Comparison of ENCODE assay signal across 21 cellular contexts in the genomic region with DNA sequence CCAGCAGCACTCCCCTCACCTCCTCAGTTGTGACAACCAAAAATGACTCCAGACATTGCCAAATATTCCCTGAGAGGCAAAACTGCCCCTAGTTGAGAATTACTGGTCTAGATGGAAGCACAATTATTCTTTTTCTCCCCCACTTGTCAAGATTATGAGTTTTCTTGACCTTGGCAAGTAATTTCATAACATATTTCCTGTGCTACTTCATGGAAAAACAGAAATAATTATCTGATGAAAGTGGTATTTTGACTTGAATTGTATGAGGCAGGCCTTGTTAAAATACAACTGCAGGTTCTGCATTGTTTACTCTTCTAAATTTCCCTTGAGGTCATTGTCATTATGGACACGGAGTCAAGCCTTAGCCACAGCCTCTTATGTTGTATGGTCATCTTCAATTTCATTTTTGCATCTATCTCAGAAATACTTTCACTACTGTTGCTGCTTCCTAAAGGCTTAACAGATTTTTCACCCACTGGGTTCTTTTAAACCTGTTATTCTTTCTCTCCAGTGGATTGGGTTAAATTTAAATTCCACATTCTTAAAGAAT.
"Had no signal": no experiment of that assay in that cellular context is flagged by ENCODE, and none has a peak within 500 bp of the region (broad histone marks: within the 10 kb centered on the region; RNA-seq: fewer than 3 reads in every experiment).

No MANE protein-coding gene starts in this region.

- H3K27ac Mint-ChIP-seq: activated CD4-positive, alpha-beta T cell treated with anti-CD3 and anti-CD28 coated beads, Interleukin-2, amount 10 ng/mL, durations not matched to agents 7 days and 5 days; activated CD8-positive, alpha-beta T cell treated with anti-CD3 and anti-CD28 coated beads, Interleukin-2, amount 10 ng/mL, durations not matched to agents 7 days and 5 days; activated naive CD4-positive, alpha-beta T cell treated with anti-CD3 and anti-CD28 coated beads for 36 hours; activated naive CD8-positive, alpha-beta T cell treated with anti-CD3 and anti-CD28 coated beads, Interleukin-2, amount 50 U/mL, for 24 hours; activated T-cell treated with anti-CD3 and anti-CD28 coated beads, Interleukin-2, amount 50 U/mL, for 24 hours had no signal

- DNase-seq: activated CD4-positive, alpha-beta T cell treated with anti-CD3 and anti-CD28 coated beads, Interleukin-2, amount 10 ng/mL, durations not matched to agents 7 days and 5 days; activated CD8-positive, alpha-beta T cell treated with anti-CD3 and anti-CD28 coated beads, Interleukin-2, amount 10 ng/mL, durations not matched to agents 7 days and 5 days; activated naive CD4-positive, alpha-beta T cell treated with anti-CD3 and anti-CD28 coated beads for 36 hours; activated naive CD8-positive, alpha-beta T cell treated with anti-CD3 and anti-CD28 coated beads, Interleukin-2, amount 50 U/mL, for 24 hours; activated T-cell treated with anti-CD3 and anti-CD28 coated beads, Interleukin-2, amount 50 U/mL, for 24 hours; cortex of kidney; effector CD4-positive, alpha-beta T cell; esophagus squamous epithelium; foreskin fibroblast; hippocampal formation; occipital lobe; stimulated activated CD4-positive, alpha-beta T cell treated with anti-CD3 and anti-CD28 coated beads, Interleukin-12 subunit alpha, Interleukin-12 subunit beta, amount 100 ng/mL, for 4 hours; stimulated activated CD4-positive, alpha-beta T cell treated with anti-CD3 and anti-CD28 coated beads, Interleukin-1b, Interleukin-23, amount 100 ng/mL, for 48 hours; stimulated activated naive CD8-positive, alpha-beta T cell treated with anti-CD3 and anti-CD28 coated beads, Interleukin-15, Interleukin-2, amounts not matched to agents 100 U/mL and 50 U/mL, for 24 hours; substantia nigra; T-helper 1 cell; T-helper 9 cell; tibial artery had no signal

- H3K27me3 ChIP-seq: ascending aorta, esophagus squamous epithelium, right atrium auricular region, tibial artery had no signal

- H3K9me3 Mint-ChIP-seq: activated CD4-positive, alpha-beta T cell treated with anti-CD3 and anti-CD28 coated beads, Interleukin-2, amount 10 ng/mL, durations not matched to agents 7 days and 5 days; activated naive CD4-positive, alpha-beta T cell treated with anti-CD3 and anti-CD28 coated beads for 36 hours; activated T-cell treated with anti-CD3 and anti-CD28 coated beads, Interleukin-2, amount 50 U/mL, for 24 hours had no signal

- H3K27ac ChIP-seq: ascending aorta, esophagus squamous epithelium, prostate gland, right atrium auricular region, tibial artery had no signal

- H3K4me1 Mint-ChIP-seq: activated naive CD8-positive, alpha-beta T cell treated with anti-CD3 and anti-CD28 coated beads, Interleukin-2, amount 50 U/mL, for 24 hours had no signal

- H3K4me3 Mint-ChIP-seq: activated CD4-positive, alpha-beta T cell treated with anti-CD3 and anti-CD28 coated beads, Interleukin-2, amount 10 ng/mL, durations not matched to agents 7 days and 5 days; activated CD8-positive, alpha-beta T cell treated with anti-CD3 and anti-CD28 coated beads, Interleukin-2, amount 10 ng/mL, durations not matched to agents 7 days and 5 days; activated naive CD4-positive, alpha-beta T cell treated with anti-CD3 and anti-CD28 coated beads for 36 hours; activated naive CD8-positive, alpha-beta T cell treated with anti-CD3 and anti-CD28 coated beads, Interleukin-2, amount 50 U/mL, for 24 hours; activated T-cell treated with anti-CD3 and anti-CD28 coated beads, Interleukin-2, amount 50 U/mL, for 24 hours had no signal

- H3K4me3 ChIP-seq: ascending aorta, esophagus squamous epithelium, prostate gland, right atrium auricular region, tibial artery had no signal

- H3K36me3 ChIP-seq: ascending aorta, esophagus squamous epithelium, prostate gland, right atrium auricular region, tibial artery had no signal

- H3K4me1 ChIP-seq: ascending aorta, right atrium auricular region, tibial artery had no signal

- H3K9me3 ChIP-seq: ascending aorta, esophagus squamous epithelium, prostate gland, right atrium auricular region, tibial artery had no signal
